Comparison of ENCODE assay signal across 1 cellular context in genomic region chr12:111313833-111314259, GRCh38.
TF ChIP-seq lines count a peak whose summit lies in the region.

No MANE protein-coding gene starts in this region.

TF ChIP-seq in HepG2, 621 proteins besides CTCF, POLR2A, EP300 and RAD21 (continued from another document and continues in another):
- TF ChIP-seq ZNF343 (CRISPR knock-in tag; IDR thresholded peaks at IDR 0.05) (no peak), RORA (CRISPR knock-in tag; IDR thresholded peaks at IDR 0.05) (no peak), KDM6A (CRISPR knock-in tag; IDR thresholded peaks at IDR 0.05; ENCODE audit: low read depth) (no peak), ZNF136 (CRISPR knock-in tag; IDR thresholded peaks at IDR 0.05; ENCODE audit: low read depth) (no peak), IRF1 (CRISPR knock-in tag; IDR thresholded peaks at IDR 0.05; ENCODE audit: low read depth) (no peak), MLLT10 (CRISPR knock-in tag; IDR thresholded peaks at IDR 0.05) (no peak), ZNF768 (CRISPR knock-in tag; IDR thresholded peaks at IDR 0.05) (no peak), ZNF407 (CRISPR knock-in tag; IDR thresholded peaks at IDR 0.05; ENCODE audit: not compliant biosample characterization) (no peak), ZNF816 (CRISPR knock-in tag; IDR thresholded peaks at IDR 0.05; ENCODE audit: borderline replicate concordance) (no peak), ZNF567 (CRISPR knock-in tag; IDR thresholded peaks at IDR 0.05; ENCODE audit: borderline replicate concordance) (0 out of 2 replicates have a peak, but pooled peaks have one; percentile 37), ZNF687 (CRISPR knock-in tag; IDR thresholded peaks at IDR 0.05) (peak; percentile 30; the same call in 1 of the 2 replicates), CEBPB (IDR thresholded peaks at IDR 0.05; ENCODE audit: borderline replicate concordance, low read depth, low read length) (peak; percentile 82), KMT2A (CRISPR knock-in tag; IDR thresholded peaks at IDR 0.05) (no peak), HNRNPLL (IDR thresholded peaks at IDR 0.05; ENCODE audit: low read depth, low read length, poor library complexity, severe bottlenecking) (no peak), ZNF788 (CRISPR knock-in tag; IDR thresholded peaks at IDR 0.05; ENCODE audit: borderline replicate concordance) (0 out of 2 replicates have a peak, but pooled peaks have one; percentile 44), SP1 (IDR thresholded peaks at IDR 0.05) (no peak), SP1 (CRISPR knock-in tag; IDR thresholded peaks at IDR 0.05) (no peak), TBX2 (CRISPR knock-in tag; IDR thresholded peaks at IDR 0.05; ENCODE audit: borderline replicate concordance) (0 out of 2 replicates have a peak, but pooled peaks have one; percentile 42), PRDM10 (CRISPR knock-in tag; IDR thresholded peaks at IDR 0.05; ENCODE audit: low read depth) (no peak), ZSCAN25 (CRISPR knock-in tag; IDR thresholded peaks at IDR 0.05) (peak; percentile 91), PHF21A (CRISPR knock-in tag; IDR thresholded peaks at IDR 0.05) (no peak), EZH2 (conservative IDR thresholded peaks at IDR 0.05; ENCODE audit: low read depth, low read length) (no peak), TCF12 (IDR thresholded peaks at IDR 0.05) (no peak), TCF12 (CRISPR knock-in tag; IDR thresholded peaks at IDR 0.05) (no peak), XRCC5 (optimal IDR thresholded peaks at IDR 0.05; ENCODE audit: low read length) (peak; percentile 83), HNF1B (CRISPR knock-in tag; IDR thresholded peaks at IDR 0.05) (no peak), ZNF781 (CRISPR knock-in tag; IDR thresholded peaks at IDR 0.05; ENCODE audit: borderline replicate concordance, not compliant biosample characterization) (no peak), POLR2AphosphoS5 (IDR thresholded peaks at IDR 0.05; ENCODE audit: low read depth, low read length) (no peak), ZNF674 (CRISPR knock-in tag; IDR thresholded peaks at IDR 0.05; ENCODE audit: low read depth) (no peak), ARNTL (CRISPR knock-in tag; IDR thresholded peaks at IDR 0.05) (no peak), SRSF1 (optimal IDR thresholded peaks at IDR 0.05; ENCODE audit: low read depth, low read length) (no peak), TAF15 (IDR thresholded peaks at IDR 0.05; ENCODE audit: low read depth, low read length, poor library complexity, severe bottlenecking) (no peak), MLX (CRISPR knock-in tag; IDR thresholded peaks at IDR 0.05) (no peak), PATZ1 (CRISPR knock-in tag; IDR thresholded peaks at IDR 0.05) (0 out of 2 replicates have a peak, but pooled peaks have one; percentile 33), PHF20 (CRISPR knock-in tag; IDR thresholded peaks at IDR 0.05) (no peak), ZNF776 (CRISPR knock-in tag; IDR thresholded peaks at IDR 0.05) (no peak), ZNF350 (CRISPR knock-in tag; IDR thresholded peaks at IDR 0.05; ENCODE audit: borderline replicate concordance, low read depth) (peak; percentile 41; the same call in 1 of the 2 replicates), STAG1 (CRISPR knock-in tag; IDR thresholded peaks at IDR 0.05) (peak; percentile 85), MTERF4 (CRISPR knock-in tag; IDR thresholded peaks at IDR 0.05) (no peak), ZNF703 (CRISPR knock-in tag; IDR thresholded peaks at IDR 0.05; ENCODE audit: borderline replicate concordance) (no peak)
